ENCODE assay signal across 19 cellular contexts in the genomic region with DNA sequence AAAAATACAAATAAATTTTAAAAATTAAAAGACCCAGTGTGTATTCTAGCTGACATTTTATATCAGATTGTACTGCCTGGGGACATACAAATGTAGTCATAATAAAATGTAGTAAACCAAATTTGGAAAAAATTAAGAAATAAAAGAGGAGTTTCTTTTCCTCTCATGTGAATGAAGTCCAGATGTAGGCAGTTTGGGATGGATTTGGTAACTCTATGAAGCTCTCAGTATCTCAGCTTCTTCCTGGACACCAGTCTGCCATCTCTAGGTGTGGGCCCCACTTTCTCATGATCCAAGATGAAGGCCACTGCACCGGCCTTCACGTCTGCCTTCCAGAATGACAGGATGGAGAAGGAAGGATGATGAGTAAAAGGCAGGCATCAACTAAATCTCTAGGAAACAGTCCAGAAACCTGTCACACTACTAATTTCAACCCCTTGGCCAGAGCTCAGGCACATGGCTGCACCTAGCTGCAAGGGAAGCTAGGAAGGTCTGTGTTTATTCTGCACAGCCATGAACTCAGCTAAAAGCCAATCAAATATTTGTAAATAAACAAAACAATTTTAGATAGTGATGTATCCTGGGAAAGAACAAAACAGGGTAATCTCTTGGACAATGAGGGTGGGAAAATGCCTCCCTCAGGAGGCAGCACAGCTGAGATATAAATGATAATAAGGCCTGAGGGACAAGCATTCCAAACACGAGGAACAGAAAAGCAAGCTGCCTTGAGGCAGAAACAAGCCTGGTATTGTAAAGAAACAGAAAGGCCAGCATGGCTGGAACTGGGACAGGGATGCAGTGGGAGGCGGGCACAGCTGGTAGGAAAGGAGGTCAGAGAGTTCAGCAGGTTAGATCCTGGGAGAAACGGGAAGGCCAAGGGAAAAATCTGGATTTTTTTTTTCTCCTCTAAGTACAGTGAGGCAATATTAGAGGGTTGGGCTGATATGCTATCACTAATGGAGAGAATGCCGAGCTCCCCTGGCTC.
DNase-seq lines count a peak whose midpoint lies in the region; ATAC-seq, FAIRE-seq and TF ChIP-seq lines count a peak whose summit lies in the region.
"Had no signal": no experiment of that assay in that cellular context is flagged by ENCODE, and none has a peak within 500 bp of the region (broad histone marks: within the 10 kb centered on the region; RNA-seq: fewer than 3 reads in every experiment).

No MANE protein-coding gene starts in this region.

- H3K36me3 ChIP-seq in astrocyte (ENCODE audit: insufficient read depth, low read length) (no peaks in the 10 kb centered on the region), keratinocyte (ENCODE audit: control insufficient read depth in 2 of 2, extremely low read depth in 1 of 2, insufficient read depth in 2 of 2, low read length in 2 of 2) (peaks cover 0 to 5% of the 10 kb centered on the region in 2 experiments), small intestine (ENCODE audit: control insufficient read depth in 2 of 2, insufficient read depth in 2 of 2, low read length in 2 of 2) (no peaks in the 10 kb centered on the region)
- H3K36me3 ChIP-seq in naive thymus-derived CD4-positive, alpha-beta T cell (ENCODE audit: control insufficient read depth in 2 of 3, insufficient read depth in 3 of 3, low read length in 3 of 3), result no peaks in the 10 kb centered on the region
- H3K36me3 ChIP-seq: brain microvascular endothelial cell had no signal

- no peak for FAIRE-seq in astrocyte (lab: Jason Lieb, UNC)
- FAIRE-seq in keratinocyte (lab: Jason Lieb, UNC), result no peak
- FAIRE-seq in small intestine (lab: Jason Lieb, UNC), result no peak
- FAIRE-seq: D721Med had no signal

- no peak overlapping the region for H3K4me3 ChIP-seq in astrocyte (ENCODE audit: insufficient read depth, low read depth, low read length)
- H3K4me3 ChIP-seq in keratinocyte (ENCODE audit: control insufficient read depth in 2 of 3, extremely low read depth in 1 of 3, insufficient read depth in 2 of 3, low read depth in 1 of 3, low read length in 3 of 3), result no peak overlapping the region
- H3K4me3 ChIP-seq in small intestine (ENCODE audit: low read depth in 1 of 2, low read length in 2 of 2), result no peak overlapping the region
- no peak overlapping the region for H3K4me3 ChIP-seq in foreskin fibroblast (ENCODE audit: low read depth in 1 of 2, low read length in 2 of 2)
- no peak overlapping the region for H3K4me3 ChIP-seq in naive thymus-derived CD4-positive, alpha-beta T cell (ENCODE audit: low read length)

- intact Hi-C loops in Calu3 (cut with micrococcal nuclease; ENCODE audit: unreplicated experiment), result no loop called here
- intact Hi-C loops in naive thymus-derived CD4-positive, alpha-beta T cell (cut with micrococcal nuclease), result no loop called here

- H3K9me3 ChIP-seq in astrocyte (ENCODE audit: insufficient read depth, low read depth, low read length), result peaks cover 6% of the 10 kb centered on the region
- no peaks in the 10 kb centered on the region for H3K9me3 ChIP-seq in keratinocyte (ENCODE audit: control insufficient read depth, low read depth, low read length)
- H3K9me3 ChIP-seq in small intestine (ENCODE audit: control insufficient read depth, low read depth), result no peaks in the 10 kb centered on the region
- no peaks in the 10 kb centered on the region for H3K9me3 ChIP-seq in naive thymus-derived CD4-positive, alpha-beta T cell (ENCODE audit: control insufficient read depth in 2 of 3, low read length in 3 of 3)

- WGBS in small intestine, 3 donors, result 50 to 73% (median 58%) methylated on average over 6 of the region's 6 CpGs

- H4K20me1 ChIP-seq in astrocyte (ENCODE audit: insufficient read depth, low read length) (no peaks in the 10 kb centered on the region), keratinocyte (ENCODE audit: control insufficient read depth, extremely low read depth, insufficient read depth, low read length) (no peaks in the 10 kb centered on the region)

- H3K4me1 ChIP-seq in astrocyte (ENCODE audit: insufficient read depth, low read length), result peaks cover 8% of the 10 kb centered on the region
- peaks cover 24% of the 10 kb centered on the region for H3K4me1 ChIP-seq in keratinocyte (ENCODE audit: control insufficient read depth, extremely low read depth, insufficient read depth, low read length)
- H3K4me1 ChIP-seq in small intestine (ENCODE audit: control insufficient read depth in 2 of 2, insufficient read depth in 1 of 2, low read depth in 1 of 2, low read length in 1 of 2), result peaks cover 0 to 10% of the 10 kb centered on the region in 2 donors
- H3K4me1 ChIP-seq in naive thymus-derived CD4-positive, alpha-beta T cell (ENCODE audit: control insufficient read depth in 2 of 2, insufficient read depth in 2 of 2, low read length in 2 of 2), result no peaks in the 10 kb centered on the region

- TF ChIP-seq CTCF in Calu3 (IDR thresholded peaks at IDR 0.05; ENCODE audit: unreplicated experiment) (no peak), astrocyte (IDR thresholded peaks at IDR 0.05; ENCODE audit: insufficient read depth, low read depth, low read length) (no peak), keratinocyte (optimal IDR thresholded peaks at IDR 0.05 in 1 of 3, IDR thresholded peaks at IDR 0.05 in 1 of 3, conservative IDR thresholded peaks at IDR 0.05 in 1 of 3; ENCODE audit: extremely low read depth in 1 of 3, insufficient read depth in 2 of 3, low read length in 3 of 3) (no peak), foreskin fibroblast (IDR thresholded peaks at IDR 0.05; ENCODE audit: low read depth, low read length) (no peak)

- no peaks in the 10 kb centered on the region for H3K9me1 ChIP-seq in keratinocyte (ENCODE audit: control insufficient read depth, extremely low read depth, insufficient read depth, low read length)

- dilution Hi-C loops in keratinocyte (cut with MboI; ENCODE audit: extremely low pct_ligation_motif_present, low sequenced_read_pairs), result no loop called here

- ATAC-seq in naive thymus-derived CD4-positive, alpha-beta T cell, result no peak
- ATAC-seq in GM21717 (IDR thresholded peaks at IDR 0.05; ENCODE audit: unreplicated experiment), result no peak
- ATAC-seq: T-helper 17 cell had no signal

- H3K36me3 Mint-ChIP-seq in Calu3 (ENCODE audit: insufficient read depth, unreplicated experiment) (peaks cover 30% of the 10 kb centered on the region), astrocyte (ENCODE audit: low read depth, unreplicated experiment) (peaks cover 2% of the 10 kb centered on the region)
- no peaks in the 10 kb centered on the region for H3K36me3 Mint-ChIP-seq in naive thymus-derived CD4-positive, alpha-beta T cell

- POLR2A ChIA-PET in naive thymus-derived CD4-positive, alpha-beta T cell (lab: Charles Lee), result no interaction called here

- H3K27me3 ChIP-seq in astrocyte (ENCODE audit: insufficient read depth, low read length) (no peaks in the 10 kb centered on the region), keratinocyte (ENCODE audit: control insufficient read depth, extremely low read depth, insufficient read depth, low read length) (no peaks in the 10 kb centered on the region), small intestine (ENCODE audit: control insufficient read depth in 2 of 2, insufficient read depth in 2 of 2, low read length in 2 of 2) (no peaks in the 10 kb centered on the region)
- no peaks in the 10 kb centered on the region for H3K27me3 ChIP-seq in naive thymus-derived CD4-positive, alpha-beta T cell (ENCODE audit: control insufficient read depth in 2 of 2, insufficient read depth in 2 of 2, low read length in 2 of 2)
- H3K27me3 ChIP-seq: brain microvascular endothelial cell had no signal

- no peak for DNase-seq in Calu3
- DNase-seq in astrocyte (ENCODE audit: low read depth), result no peak
- no peak for DNase-seq in keratinocyte (ENCODE audit: low read depth, low spot score)
- no peak for DNase-seq in small intestine
- no peak for DNase-seq in effector CD4-positive, alpha-beta T cell
- DNase-seq in foreskin fibroblast, result no peak
- DNase-seq in naive thymus-derived CD4-positive, alpha-beta T cell, result no peak
- DNase-seq: activated CD4-positive, CD25-positive, alpha-beta regulatory T cell treated with anti-CD3 and anti-CD28 coated beads, Interleukin-2, amount 50 U/mL, for 72 hours; activated CD8-positive, alpha-beta memory T cell treated with anti-CD3 and anti-CD28 coated beads, Interleukin-2, amount 50 U/mL, for 4 hours; brain microvascular endothelial cell; GF-D8; H9; nephron progenitor cell; NK-92 treated with Interleukin-12 subunit alpha and Interleukin-12 subunit beta, amount 100 ng/mL, for 24 hours; SHP77 treated with DMSO at 0.1 percent for 48 hours; stimulated activated CD4-positive, alpha-beta T cell treated with anti-CD3 and anti-CD28 coated beads, Interleukin-2, amount 100 ng/mL, for 48 hours; T-helper 17 cell had no signal

- no peak overlapping the region for H2AFZ ChIP-seq in astrocyte (ENCODE audit: low read depth, low read length)
- H2AFZ ChIP-seq in keratinocyte (ENCODE audit: control insufficient read depth, low read length), result no peak overlapping the region

- BruUV-seq in Calu3 (replicated peaks; lab: Mats Ljungman, UMichigan), result no TSS peak

- H3K9ac ChIP-seq in astrocyte (ENCODE audit: low read length) (no peak overlapping the region), keratinocyte (ENCODE audit: control insufficient read depth, extremely low read depth, insufficient read depth, low read length) (peak overlapping the region; percentile 2)

- H3K27ac Mint-ChIP-seq in Calu3 (ENCODE audit: unreplicated experiment) (peak overlapping the region; percentile 86), astrocyte (ENCODE audit: unreplicated experiment) (no peak overlapping the region)
- no peak overlapping the region for H3K27ac Mint-ChIP-seq in naive thymus-derived CD4-positive, alpha-beta T cell
- H3K27ac Mint-ChIP-seq: T-helper 17 cell had no signal

- CTCF ChIA-PET in Calu3 (lab: Charles Lee), result interaction anchor here (1.2 to 2.7 kb wide), 5 partner anchors 13 to 154 kb away, joined by 3 to 11 read pairs (median 3); no protein-coding TSS in a partner anchor
- CTCF ChIA-PET in naive thymus-derived CD4-positive, alpha-beta T cell (lab: Charles Lee), result no interaction called here

- H3K4me3 Mint-ChIP-seq in Calu3 (ENCODE audit: low read depth, unreplicated experiment) (peak overlapping the region; percentile 9), astrocyte (ENCODE audit: unreplicated experiment) (peak overlapping the region; percentile 40)
- H3K4me3 Mint-ChIP-seq in naive thymus-derived CD4-positive, alpha-beta T cell, result no peak overlapping the region
- H3K4me3 Mint-ChIP-seq: H9, nephron progenitor cell had no signal

- H3K9me3 Mint-ChIP-seq in Calu3 (ENCODE audit: low read depth, unreplicated experiment) (no peaks in the 10 kb centered on the region), astrocyte (ENCODE audit: unreplicated experiment) (peaks cover 13% of the 10 kb centered on the region)
- peaks cover 0 to 6% (median 0%) of the 10 kb centered on the region in 11 donors for H3K9me3 Mint-ChIP-seq in naive thymus-derived CD4-positive, alpha-beta T cell

- H3K4me2 ChIP-seq in astrocyte (ENCODE audit: low read length) (no peak overlapping the region), keratinocyte (ENCODE audit: control insufficient read depth, extremely low read depth, insufficient read depth, low read depth, low read length) (peak overlapping the region; percentile 1)

- H3K4me1 Mint-ChIP-seq in Calu3 (ENCODE audit: low read depth, unreplicated experiment) (peaks cover 42% of the 10 kb centered on the region), astrocyte (ENCODE audit: low read depth, unreplicated experiment) (peaks cover 3% of the 10 kb centered on the region)
- peaks cover 0 to 6% (median 0%) of the 10 kb centered on the region in 7 donors for H3K4me1 Mint-ChIP-seq in naive thymus-derived CD4-positive, alpha-beta T cell

- H3K27ac ChIP-seq in astrocyte (ENCODE audit: low read depth, low read length), result no peak overlapping the region
- peak overlapping the region; percentile 88 for H3K27ac ChIP-seq in keratinocyte (ENCODE audit: control insufficient read depth, insufficient read depth, low read length)
- H3K27ac ChIP-seq in small intestine (ENCODE audit: low read depth in 1 of 2, low read length in 1 of 2), result peak overlapping the region; percentile 85 to 97
- no peak overlapping the region for H3K27ac ChIP-seq in naive thymus-derived CD4-positive, alpha-beta T cell (ENCODE audit: low read depth, low read length)

- no peaks in the 10 kb centered on the region for H3K79me2 ChIP-seq in astrocyte (ENCODE audit: insufficient read depth, low read length)
- H3K79me2 ChIP-seq in keratinocyte (ENCODE audit: control insufficient read depth, insufficient read depth, low read length), result no peaks in the 10 kb centered on the region

- H3K27me3 Mint-ChIP-seq in Calu3 (ENCODE audit: unreplicated experiment), result no peaks in the 10 kb centered on the region
- peaks cover 23% of the 10 kb centered on the region for H3K27me3 Mint-ChIP-seq in astrocyte (ENCODE audit: low read depth, unreplicated experiment)
- H3K27me3 Mint-ChIP-seq in naive thymus-derived CD4-positive, alpha-beta T cell, result peaks cover 0 to 15% (median 6%) of the 10 kb centered on the region in 5 donors

Comparison
In these comparisons a context has a peak if more than half of its experiments do, and no peak if none do; other contexts are left out.
1. H3K4me3 Mint-ChIP-seq: peak in Calu3 (single experiment) and astrocyte (single experiment); none in naive thymus-derived CD4-positive, alpha-beta T cell (0 of 10).
2. H3K27ac ChIP-seq: peak in keratinocyte (single experiment) and small intestine (2 of 2); none in astrocyte (single experiment) and naive thymus-derived CD4-positive, alpha-beta T cell (single experiment).